ENCODE assay signal across 8 cellular contexts in genomic region chr19:3346677-3347353, GRCh38. TPM values are rescaled to one million over a fixed set of nuclear protein-coding genes. Genes with fewer than 3 reads are reported as not detected.
DNase-seq lines count a peak whose midpoint lies in the region; ATAC-seq and TF ChIP-seq lines count a peak whose summit lies in the region.

No MANE protein-coding gene starts in this region.

- peak overlapping the region; percentile 44 for H3K9ac ChIP-seq in mucosa of stomach (ENCODE audit: low read length)

- H3K9me3 ChIP-seq in esophagus muscularis mucosa, result no peaks in the 10 kb centered on the region
- no peaks in the 10 kb centered on the region for H3K9me3 ChIP-seq in mucosa of stomach (ENCODE audit: control insufficient read depth, low read length)
- H3K9me3 ChIP-seq in aorta (ENCODE audit: control insufficient read depth, low read length), result no peaks in the 10 kb centered on the region

- intact Hi-C loops in esophagus muscularis mucosa (cut with DNase I), result no loop called here
- intact Hi-C loops in aorta (cut with DNase I), result no loop called here

- ATAC-seq in aorta (ENCODE audit: low FRiP score), result peak; percentile 75

- DNase-seq in NCI-H2171 treated with DMSO at 0.1 percent for 48 hours (lab: John Stamatoyannopoulos, UW), result peak; percentile 52
- DNase-seq in NCI-H2171 (lab: John Stamatoyannopoulos, UW), result no peak
- no peak for DNase-seq in esophagus muscularis mucosa (ENCODE audit: extremely low spot score)
- peak; percentile 88 to 95 for DNase-seq in aorta
- no peak for DNase-seq in SK-N-DZ (ENCODE audit: low spot score)
- DNase-seq in HuH-7.5 (ENCODE audit: low spot score), result no peak
- DNase-seq in GM13977 (ENCODE audit: low spot score), result no peak

- H3K27me3 ChIP-seq in esophagus muscularis mucosa, result no peaks in the 10 kb centered on the region
- no peaks in the 10 kb centered on the region for H3K27me3 ChIP-seq in mucosa of stomach (ENCODE audit: control insufficient read depth, insufficient read depth, low read length)
- no peaks in the 10 kb centered on the region for H3K27me3 ChIP-seq in aorta (ENCODE audit: control insufficient read depth in 1 of 2, insufficient read depth in 2 of 2, low read length in 1 of 2)

- H3K4me3 ChIP-seq in esophagus muscularis mucosa (peak overlapping the region; percentile 12 to 33 (median 25)), mucosa of stomach (ENCODE audit: low read length) (no peak overlapping the region), aorta (ENCODE audit: low read length in 2 of 2) (no peak overlapping the region)

- H3K27ac ChIP-seq in esophagus muscularis mucosa (replicated peaks in 1 of 4) (peak overlapping the region; percentile 90 to 97 (median 95)), aorta (ENCODE audit: low read depth in 1 of 2, low read length in 2 of 2) (peak overlapping the region in 1 of 2 donors; percentile 53)

- H3K36me3 ChIP-seq in esophagus muscularis mucosa (no peaks in the 10 kb centered on the region), mucosa of stomach (ENCODE audit: control insufficient read depth, insufficient read depth, low read length) (no peaks in the 10 kb centered on the region), aorta (ENCODE audit: control insufficient read depth in 1 of 2, insufficient read depth in 2 of 2, low read length in 1 of 2) (no peaks in the 10 kb centered on the region)

- TF ChIP-seq CTCF in esophagus muscularis mucosa (IDR thresholded peaks at IDR 0.05) (no peak), GM13977 (IDR thresholded peaks at IDR 0.05; ENCODE audit: extremely low read depth, insufficient read depth, missing control alignments) (no peak)

- H3K4me1 ChIP-seq in esophagus muscularis mucosa, result peaks cover 27 to 94% (median 83%) of the 10 kb centered on the region in 4 donors
- peaks cover 23% of the 10 kb centered on the region for H3K4me1 ChIP-seq in mucosa of stomach (ENCODE audit: control insufficient read depth, insufficient read depth, low read length)
- H3K4me1 ChIP-seq in aorta (ENCODE audit: control insufficient read depth in 1 of 2, insufficient read depth in 2 of 2, low read length in 2 of 2), result no peaks in the 10 kb centered on the region

- in situ Hi-C loops in GM13977 (cut with MboI; ENCODE audit: low pct_unique_long_range_greater_than_20kb, low sequenced_read_pairs, unreplicated experiment), result no loop called here

- TF ChIP-seq EP300 in esophagus muscularis mucosa (IDR thresholded peaks at IDR 0.05), result no peak

- WGBS in esophagus muscularis mucosa, result 27% methylated on average over 20 of the region's 23 CpGs
- WGBS in aorta, 2 donors, result 5 to 6% methylated on average over 23 of the region's 23 CpGs

- TF ChIP-seq POLR2A in esophagus muscularis mucosa (IDR thresholded peaks at IDR 0.05; ENCODE audit: low read depth), result no peak

RNA-seq across cellular contexts. Expression of gene NFIC, which starts 19.6 kb away (rescaled TPM):
- 100 to 1,000 TPM; 165 to 297 (median 211) TPM for total RNA-seq in esophagus muscularis mucosa
- total RNA-seq in aorta, result 100 to 1,000 TPM; 175 to 188 TPM
- 10 to 100 TPM; 37.5 to 37.7 TPM for polyA plus RNA-seq in aorta
- 3.0 and 3.3 TPM in 2 replicates for polyA plus RNA-seq in SK-N-DZ (2014; cell fraction: cytosol; rRNA removed)
- 1.5 and 2.7 TPM in 2 replicates for polyA plus RNA-seq in SK-N-DZ (2014; cell fraction: nucleus; rRNA removed)

Comparison
In these comparisons a context has a peak if more than half of its experiments do, and no peak if none do; other contexts are left out.
1. DNase-seq: peak in NCI-H2171 treated with DMSO at 0.1 percent for 48 hours (single experiment) and aorta (2 of 2); none in NCI-H2171 (single experiment), esophagus muscularis mucosa (single experiment), SK-N-DZ (single experiment), HuH-7.5 (single experiment) and GM13977 (single experiment).
2. H3K4me3 ChIP-seq: peak in esophagus muscularis mucosa (4 of 4); none in mucosa of stomach (single experiment) and aorta (0 of 2).